In the genomic region with DNA sequence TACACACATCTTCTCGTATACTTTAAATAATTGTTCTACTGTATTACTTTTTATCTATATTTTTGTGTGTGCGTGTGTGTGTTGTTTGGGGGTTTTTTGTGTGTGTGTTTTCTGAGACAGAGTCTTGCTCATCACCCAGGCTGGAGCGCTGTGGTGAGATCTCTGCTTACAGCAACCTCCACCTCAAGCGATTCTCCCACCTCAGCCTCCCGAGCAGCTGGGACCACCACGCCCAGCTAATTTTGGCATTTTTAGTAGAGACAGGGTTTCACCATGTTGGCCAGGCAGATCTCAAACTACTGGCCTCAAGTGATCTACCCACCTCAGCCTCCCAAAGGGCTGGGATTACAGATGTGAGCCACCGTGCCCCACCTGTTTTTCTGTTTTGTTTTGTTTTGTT, we compare ENCODE assay signal across 26 cellular contexts. TPM values are rescaled to one million over a fixed set of nuclear protein-coding genes. Genes with fewer than 3 reads are reported as not detected.
DNase-seq lines count a peak whose midpoint lies in the region; ATAC-seq and TF ChIP-seq lines count a peak whose summit lies in the region.
"Had no signal": no experiment of that assay in that cellular context is flagged by ENCODE, and none has a peak within 500 bp of the region (broad histone marks: within the 10 kb centered on the region; RNA-seq: fewer than 3 reads in every experiment).

No MANE protein-coding gene starts in this region.

- intact Hi-C loops in CD4-positive, alpha-beta T cell (cut with DNase I, micrococcal nuclease): loop anchor here (5.0 kb wide), 2 partner anchors 46 to 136 kb away; no protein-coding TSS in a partner anchor
- intact Hi-C loops in ascending aorta (cut with DNase I): loop anchor here (5.0 kb wide), 1 partner anchor 229 kb away; a partner anchor contains a TSS

- H3K9me3 Mint-ChIP-seq in CD4-positive, alpha-beta T cell: no peaks in the 10 kb centered on the region
- no peaks in the 10 kb centered on the region for H3K9me3 Mint-ChIP-seq in GM23338
- no peaks in the 10 kb centered on the region for H3K9me3 Mint-ChIP-seq in memory B cell
- no peaks in the 10 kb centered on the region for H3K9me3 Mint-ChIP-seq in osteocyte (ENCODE audit: unreplicated experiment)
- H3K9me3 Mint-ChIP-seq in activated naive CD8-positive, alpha-beta T cell treated with anti-CD3 and anti-CD28 coated beads for 36 hours: no peaks in the 10 kb centered on the region
- H3K9me3 Mint-ChIP-seq: CD8-positive, alpha-beta T cell had no signal

- CTCF ChIA-PET in CD4-positive, alpha-beta T cell (lab: Charles Lee): interaction anchor here (0.9 to 1.2 kb wide), 3 partner anchors 54 to 132 kb away, joined by 3 to 4 read pairs (median 3); a partner anchor contains a TSS

- no peak overlapping the region for H3K27ac ChIP-seq in CD4-positive, alpha-beta T cell (ENCODE audit: low read depth, low read length)
- H3K27ac ChIP-seq in GM23338 (ENCODE audit: low read depth): no peak overlapping the region
- H3K27ac ChIP-seq in ascending aorta: no peak overlapping the region
- H3K27ac ChIP-seq: KMS-11 had no signal

- H2AFZ ChIP-seq in GM23338: no peak overlapping the region

- H3K36me3 Mint-ChIP-seq in CD4-positive, alpha-beta T cell (ENCODE audit: low read depth): no peaks in the 10 kb centered on the region
- H3K36me3 Mint-ChIP-seq in GM23338 (ENCODE audit: low read depth) (peaks cover 6% of the 10 kb centered on the region; the same call in 1 of the 3 replicates), memory B cell (no peaks in the 10 kb centered on the region), osteocyte (ENCODE audit: unreplicated experiment) (no peaks in the 10 kb centered on the region)
- peaks cover 1% of the 10 kb centered on the region for H3K36me3 Mint-ChIP-seq in activated naive CD8-positive, alpha-beta T cell treated with anti-CD3 and anti-CD28 coated beads for 36 hours
- H3K36me3 Mint-ChIP-seq: activated CD8-positive, alpha-beta memory T cell treated with anti-CD3 and anti-CD28 coated beads, Interleukin-2, amount 10 ng/mL, durations not matched to agents 7 days and 5 days; activated naive CD4-positive, alpha-beta T cell treated with anti-CD3 and anti-CD28 coated beads, Interleukin-2, amount 10 ng/mL, durations not matched to agents 7 days and 5 days; CD8-positive, alpha-beta T cell had no signal

- peaks cover 9% of the 10 kb centered on the region; the same call in 1 of the 2 replicates for H3F3A ChIP-seq in GM23338 (replicated peaks; ENCODE audit: low read depth)

- no peak overlapping the region for H3K27ac Mint-ChIP-seq in CD4-positive, alpha-beta T cell
- no peak overlapping the region for H3K27ac Mint-ChIP-seq in GM23338
- no peak overlapping the region for H3K27ac Mint-ChIP-seq in memory B cell
- no peak overlapping the region for H3K27ac Mint-ChIP-seq in osteocyte (ENCODE audit: unreplicated experiment)
- H3K27ac Mint-ChIP-seq in activated naive CD8-positive, alpha-beta T cell treated with anti-CD3 and anti-CD28 coated beads for 36 hours: no peak overlapping the region
- H3K27ac Mint-ChIP-seq: activated CD8-positive, alpha-beta memory T cell treated with anti-CD3 and anti-CD28 coated beads, Interleukin-2, amount 10 ng/mL, durations not matched to agents 7 days and 5 days; activated naive CD4-positive, alpha-beta T cell treated with anti-CD3 and anti-CD28 coated beads, Interleukin-2, amount 10 ng/mL, durations not matched to agents 7 days and 5 days; CD8-positive, alpha-beta T cell had no signal

- peaks cover 25% of the 10 kb centered on the region for H3K4me1 ChIP-seq in GM23338 (ENCODE audit: insufficient read depth)
- peaks cover 1 to 3% of the 10 kb centered on the region in 2 donors for H3K4me1 ChIP-seq in ascending aorta

- peaks cover 14% of the 10 kb centered on the region for H3K4me1 Mint-ChIP-seq in CD4-positive, alpha-beta T cell (ENCODE audit: low read depth)
- peaks cover 28% of the 10 kb centered on the region for H3K4me1 Mint-ChIP-seq in GM23338
- peaks cover 8% of the 10 kb centered on the region for H3K4me1 Mint-ChIP-seq in memory B cell
- H3K4me1 Mint-ChIP-seq in osteocyte (ENCODE audit: unreplicated experiment): peaks cover 15% of the 10 kb centered on the region
- H3K4me1 Mint-ChIP-seq in activated naive CD8-positive, alpha-beta T cell treated with anti-CD3 and anti-CD28 coated beads for 36 hours: peaks cover 15% of the 10 kb centered on the region

- H3K9me3 ChIP-seq in CD4-positive, alpha-beta T cell (ENCODE audit: control insufficient read depth, low read length): no peaks in the 10 kb centered on the region
- no peaks in the 10 kb centered on the region for H3K9me3 ChIP-seq in ascending aorta
- H3K9me3 ChIP-seq: esophagus squamous epithelium, lower lobe of right lung, ovary had no signal

- H3K9me2 ChIP-seq in GM23338 (ENCODE audit: insufficient read depth): no peaks in the 10 kb centered on the region

- H3K27me3 ChIP-seq in CD4-positive, alpha-beta T cell (ENCODE audit: control insufficient read depth, insufficient read depth, low read length): no peaks in the 10 kb centered on the region
- H3K27me3 ChIP-seq in GM23338 (ENCODE audit: insufficient read depth) (peaks cover 12% of the 10 kb centered on the region; the same call in 1 of the 2 replicates), ascending aorta (no peaks in the 10 kb centered on the region)
- H3K27me3 ChIP-seq: esophagus squamous epithelium, ovary had no signal

- no peak overlapping the region for H3K4me2 ChIP-seq in GM23338

- H4K20me1 ChIP-seq in GM23338 (replicated peaks; ENCODE audit: insufficient read depth): 0 out of 2 replicates have a peak, but pooled peaks cover 4% of the 10 kb centered on the region

- peaks cover 24% of the 10 kb centered on the region for H3K79me2 ChIP-seq in GM23338 (replicated peaks; ENCODE audit: insufficient read depth)

- H3K27me3 Mint-ChIP-seq in CD4-positive, alpha-beta T cell: peaks cover 4% of the 10 kb centered on the region
- H3K27me3 Mint-ChIP-seq in GM23338 (ENCODE audit: insufficient read depth, low read depth, poor library complexity) (peaks cover 13% of the 10 kb centered on the region), memory B cell (peaks cover 6% of the 10 kb centered on the region), osteocyte (ENCODE audit: unreplicated experiment) (no peaks in the 10 kb centered on the region)
- H3K27me3 Mint-ChIP-seq in activated naive CD8-positive, alpha-beta T cell treated with anti-CD3 and anti-CD28 coated beads for 36 hours: peaks cover 37% of the 10 kb centered on the region

- ATAC-seq in CD4-positive, alpha-beta T cell (ENCODE audit: poor library complexity): no peak
- no peak for ATAC-seq in GM23338
- ATAC-seq in memory B cell (ENCODE audit: low read depth): no peak
- ATAC-seq: activated CD8-positive, alpha-beta memory T cell treated with anti-CD3 and anti-CD28 coated beads, Interleukin-2, amount 10 ng/mL, durations not matched to agents 7 days and 5 days; CD8-positive, alpha-beta T cell; lower lobe of right lung had no signal

- POLR2A ChIA-PET in CD4-positive, alpha-beta T cell (lab: Charles Lee): interaction anchor here (1.6 to 2.7 kb wide), 3 partner anchors 53 to 145 kb away, joined by 4 to 8 read pairs (median 5); a partner anchor contains a TSS

- no peak for TF ChIP-seq CTCF in CD4-positive, alpha-beta T cell (IDR thresholded peaks at IDR 0.05)
- TF ChIP-seq CTCF in GM23338 (conservative IDR thresholded peaks at IDR 0.05; ENCODE audit: low read depth in 2 of 2) (no peak), osteocyte (IDR thresholded peaks at IDR 0.05) (no peak), ascending aorta (IDR thresholded peaks at IDR 0.05) (no peak)

- H3K36me3 ChIP-seq in GM23338 (ENCODE audit: insufficient read depth): no peaks in the 10 kb centered on the region
- H3K36me3 ChIP-seq in ascending aorta: no peaks in the 10 kb centered on the region
- H3K36me3 ChIP-seq: esophagus squamous epithelium, lower lobe of right lung, ovary had no signal

- DNase-seq in CD4-positive, alpha-beta T cell: no peak
- no peak for DNase-seq in GM23338 (ENCODE audit: low spot score)
- DNase-seq in memory B cell (ENCODE audit: low spot score in 2 of 2): no peak
- no peak for DNase-seq in osteocyte (ENCODE audit: extremely low spot score, unreplicated experiment)
- no peak for DNase-seq in activated naive CD8-positive, alpha-beta T cell treated with anti-CD3 and anti-CD28 coated beads for 36 hours
- no peak for DNase-seq in ascending aorta (ENCODE audit: low spot score in 2 of 2)
- DNase-seq in amniotic stem cell (lab: John Stamatoyannopoulos, UW): no peak
- DNase-seq: activated CD4-positive, alpha-beta T cell treated with anti-CD3 and anti-CD28 coated beads for 48 hours; activated CD8-positive, alpha-beta memory T cell treated with anti-CD3 and anti-CD28 coated beads, Interleukin-2, amount 10 ng/mL, durations not matched to agents 7 days and 5 days; activated naive CD4-positive, alpha-beta T cell treated with anti-CD3 and anti-CD28 coated beads, Interleukin-2, amount 10 ng/mL, durations not matched to agents 7 days and 5 days; anterior cingulate cortex; CD8-positive, alpha-beta T cell; cortex of kidney; esophagus squamous epithelium; lower lobe of right lung; NCI-H146; NCI-H446 treated with DMSO at 0.1 percent for 48 hours; NCI-H82; ovary; retina; RPMI8226; small intestine; stimulated activated CD4-positive, alpha-beta T cell treated with anti-CD3 and anti-CD28 coated beads, Interleukin-1b, Interleukin-23, amount 100 ng/mL, for 48 hours; T-helper 2 cell; trophoblast cell had no signal

- H3K4me3 ChIP-seq in GM23338 (no peak overlapping the region), ascending aorta (no peak overlapping the region)
- H3K4me3 ChIP-seq: ovary had no signal

- peak overlapping the region; percentile 88 for H3K4me3 Mint-ChIP-seq in CD4-positive, alpha-beta T cell
- H3K4me3 Mint-ChIP-seq in GM23338 (peak overlapping the region; percentile 84; the same call in 1 of the 3 replicates), memory B cell (peak overlapping the region; percentile 47), osteocyte (ENCODE audit: unreplicated experiment) (peak overlapping the region; percentile 14)
- H3K4me3 Mint-ChIP-seq in activated naive CD8-positive, alpha-beta T cell treated with anti-CD3 and anti-CD28 coated beads for 36 hours: no peak overlapping the region

TF ChIP-seq in GM23338, 12 proteins besides CTCF, POLR2A, EP300 and RAD21 (continues in another document):
- no peak for TF ChIP-seq POLR2AphosphoS5 (IDR thresholded peaks at IDR 0.05; ENCODE audit: low read depth)
- TF ChIP-seq ZNF331 (CRISPR knock-in tag; IDR thresholded peaks at IDR 0.05; ENCODE audit: low read depth): no peak

RNA-seq across cellular contexts. Expression of a gene that starts 1.5 kb away (rescaled TPM):
- total RNA-seq in CD4-positive, alpha-beta T cell: 1 to 10 TPM; 1.1 to 1.6 TPM
- 54.1 and 77.0 TPM in 2 replicates for total RNA-seq in GM23338 (2014; rRNA removed; shearing (Covaris generic))
- polyA plus RNA-seq in GM23338 (2016; fragmentation: Nextera tagmentation; extraction: Ambion mirVana): 14.1 and 14.4 TPM in 2 replicates
- total RNA-seq in osteocyte (22.8 and 24.4 TPM in 2 replicates), ascending aorta (20.1 TPM)
- total RNA-seq in activated naive CD8-positive, alpha-beta T cell treated with anti-CD3 and anti-CD28 coated beads for 36 hours: 1 to 10 TPM; 2.4 to 2.8 TPM

RNA-seq across cellular contexts. Expression of a gene that starts 53.4 kb away (rescaled TPM):
- 10 to 100 TPM; 81.8 to 82.4 TPM for total RNA-seq in CD4-positive, alpha-beta T cell
- 73.9 and 113 TPM in 2 replicates for total RNA-seq in GM23338 (2014; rRNA removed; shearing (Covaris generic))
- polyA plus RNA-seq in GM23338 (2016; fragmentation: Nextera tagmentation; extraction: Ambion mirVana): 73.4 and 85.9 TPM in 2 replicates
- total RNA-seq in osteocyte (139 and 151 TPM in 2 replicates), ascending aorta (99.7 TPM)
- 10 to 100 TPM; 38.8 to 41.1 TPM for total RNA-seq in activated naive CD8-positive, alpha-beta T cell treated with anti-CD3 and anti-CD28 coated beads for 36 hours
